ENCODE assay signal across 8 cellular contexts in the genomic region with DNA sequence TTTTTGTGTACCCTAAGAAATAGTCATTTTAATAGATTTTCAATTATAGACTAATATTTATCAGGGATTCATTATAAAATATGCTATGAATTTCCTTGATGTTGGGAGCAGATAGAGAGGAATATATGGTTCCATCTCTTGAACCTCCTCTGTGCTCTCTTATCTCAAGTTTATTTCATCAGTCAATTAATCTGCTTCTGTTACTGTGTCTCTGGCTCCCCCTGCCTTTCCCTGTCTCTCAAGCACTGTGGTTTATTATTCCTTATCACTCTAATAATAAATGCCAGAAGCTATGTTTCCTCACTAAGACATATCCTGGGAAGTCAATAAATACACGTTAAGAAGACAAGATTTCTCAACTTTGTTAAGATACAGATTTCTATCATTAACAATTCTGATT.
A peak's percentile ranks its signal among the peaks of the same experiment; 100 is the strongest.
DNase-seq lines count a peak whose midpoint lies in the region; ATAC-seq, FAIRE-seq and TF ChIP-seq lines count a peak whose summit lies in the region.
"Not testable (repeated sequence)": the region's sequence is repeated elsewhere in the genome, so short reads cannot be mapped to it uniquely, and the experiment has no call there.

No MANE protein-coding gene starts in this region.

- not testable (repeated sequence) for H3K4me1 ChIP-seq in H9 (ENCODE audit: insufficient read depth, low read length); HepG2 (ENCODE audit: insufficient read depth, low read length)

- not testable (repeated sequence) for H3K27me3 ChIP-seq in AG04450 (ENCODE audit: control insufficient read depth, insufficient read depth, low read length); H9 (ENCODE audit: insufficient read depth, low read length); HepG2 (ENCODE audit: control insufficient read depth in 1 of 2, insufficient read depth in 2 of 2, low read length in 2 of 2)

- DNase-seq in AG04450 (ENCODE audit: low read depth, low spot score) = not testable (repeated sequence)
- DNase-seq in H9 (peak; percentile 22), NCI-H1417 treated with DMSO at 0.1 percent for 48 hours (lab: John Stamatoyannopoulos, UW) (peak; percentile 32), SK-MEL-5 (ENCODE audit: low read depth, low spot score) (peak; percentile 29), MCF 10A (ENCODE audit: unreplicated experiment) (peak; percentile 48), fibroblast of pulmonary artery (ENCODE audit: low read depth) (peak; percentile 54), HepG2 (ENCODE audit: low spot score) (peak; percentile 34), putamen (ENCODE audit: low spot score) (peak; percentile 4)

- not testable (repeated sequence) for H4K20me1 ChIP-seq in H9 (ENCODE audit: control insufficient read depth, insufficient read depth, insufficient read length); HepG2 (ENCODE audit: insufficient read depth, low read length)

- ATAC-seq in HepG2 = peak; percentile 77

- not testable (repeated sequence) for H3K36me3 Mint-ChIP-seq in H9 (ENCODE audit: insufficient read depth in 1 of 3, low read depth in 3 of 3); MCF 10A (ENCODE audit: insufficient read depth, unreplicated experiment)

- H3K56ac ChIP-seq in H9 (ENCODE audit: insufficient read length, low read depth, low read length) = not testable (repeated sequence)

- not testable (repeated sequence) for H3K27ac Mint-ChIP-seq in H9; MCF 10A (ENCODE audit: low read depth, unreplicated experiment)

- not testable (repeated sequence) for H2BK120ac ChIP-seq in H9 (ENCODE audit: low read depth, low read length, poor library complexity, severe bottlenecking)

- not testable (repeated sequence) for TF ChIP-seq RAD21 in HepG2 (CRISPR knock-in tag; IDR thresholded peaks at IDR 0.05)

- not testable (repeated sequence) for H3T11ph ChIP-seq in H9 (ENCODE audit: low read length)

- not testable (repeated sequence) for H3K23me2 ChIP-seq in H9 (ENCODE audit: insufficient read length, low read depth, low read length, poor library complexity, severe bottlenecking)

- in situ Hi-C loops in SK-MEL-5 (cut with HindIII; ENCODE audit: low pct_unique_long_range_greater_than_20kb, low sequenced_read_pairs); HepG2 (cut with HindIII; ENCODE audit: extremely low pct_ligation_motif_present, low pct_unique_long_range_greater_than_20kb): not testable (repeated sequence)

- H2BK15ac ChIP-seq in H9 (ENCODE audit: low read depth, low read length) = not testable (repeated sequence)

- H3K79me1 ChIP-seq in H9 (ENCODE audit: insufficient read depth, low read depth, low read length, poor library complexity, severe bottlenecking) = not testable (repeated sequence)

- not testable (repeated sequence) for H3K18ac ChIP-seq in H9 (ENCODE audit: insufficient read length, low read depth, low read length)

- H3K4me2 ChIP-seq in H9 (ENCODE audit: insufficient read depth, insufficient read length, low read length); HepG2 (ENCODE audit: low read depth, low read length): not testable (repeated sequence)

- not testable (repeated sequence) for H3K4me3 Mint-ChIP-seq in H9; MCF 10A (ENCODE audit: unreplicated experiment)

- not testable (repeated sequence) for H3K9ac ChIP-seq in H9 (ENCODE audit: extremely low read depth, insufficient read length, low read length); HepG2 (ENCODE audit: insufficient read depth, low read depth, low read length)

- BruUV-seq in MCF 10A (replicated peaks; lab: Mats Ljungman, UMichigan); HepG2 (replicated peaks; lab: Mats Ljungman, UMichigan): not testable (repeated sequence)

- H3K79me2 ChIP-seq in H9 (ENCODE audit: insufficient read depth, low read length); HepG2 (ENCODE audit: insufficient read depth, low read length): not testable (repeated sequence)

- H3K9me3 Mint-ChIP-seq in H9; MCF 10A (ENCODE audit: unreplicated experiment): not testable (repeated sequence)

- intact Hi-C loops in MCF 10A (cut with micrococcal nuclease); HepG2 (cut with micrococcal nuclease; ENCODE audit: unreplicated experiment): not testable (repeated sequence)

- not testable (repeated sequence) for H3K9me3 ChIP-seq in AG04450 (ENCODE audit: control insufficient read depth, insufficient read depth, low read length); H9 (ENCODE audit: control insufficient read depth, low read depth, low read length); HepG2 (ENCODE audit: low read length)

- TF ChIP-seq POLR2A in HepG2 (IDR thresholded peaks at IDR 0.05; ENCODE audit: insufficient read depth in 1 of 2, low read depth in 2 of 2, low read length in 2 of 2) = not testable (repeated sequence)

- CTCF ChIA-PET in AG04450 (lab: Charles Lee); MCF 10A (lab: Yijun Ruan, JAX); HepG2 (lab: Yijun Ruan, JAX; ENCODE audit: low intra/inter-chr PET ratio, low total read pairs): not testable (repeated sequence)

- WGBS in H9 (ENCODE audit: extremely low coverage, insufficient read length, low lambda C conversion rate) = no CpG with 5 or more reads among the region's 1 CpG
- no CpG with 5 or more reads among the region's 1 CpG for WGBS in HepG2 (ENCODE audit: low lambda C conversion rate)

- not testable (repeated sequence) for H4K8ac ChIP-seq in H9 (replicated peaks; ENCODE audit: insufficient read length, low read depth, low read length)

- H2BK20ac ChIP-seq in H9 (ENCODE audit: low read depth, low read length, poor library complexity, severe bottlenecking) = not testable (repeated sequence)

- H3K4me1 Mint-ChIP-seq in H9; MCF 10A (ENCODE audit: insufficient read depth, unreplicated experiment): not testable (repeated sequence)

- H4K5ac ChIP-seq in H9 (ENCODE audit: insufficient read length, low read depth, low read length) = not testable (repeated sequence)

- not testable (repeated sequence) for H3K27me3 Mint-ChIP-seq in H9 (ENCODE audit: low read depth); MCF 10A (ENCODE audit: insufficient read depth, unreplicated experiment)

- peak; percentile 13; the same call in 1 of the 2 replicates for TF ChIP-seq CTCF in AG04450 (IDR thresholded peaks at IDR 0.05; ENCODE audit: low read depth, low read length)
- peak; percentile 53 for TF ChIP-seq CTCF in H9 (conservative IDR thresholded peaks at IDR 0.05)
- peak; percentile 19 for TF ChIP-seq CTCF in MCF 10A (IDR thresholded peaks at IDR 0.05; ENCODE audit: unreplicated experiment)
- TF ChIP-seq CTCF in fibroblast of pulmonary artery (IDR thresholded peaks at IDR 0.05; ENCODE audit: low read length, missing control alignments) = peak; percentile 24
- not testable (repeated sequence) for TF ChIP-seq CTCF in HepG2 (CRISPR knock-in tag; IDR thresholded peaks at IDR 0.05)

- not testable (repeated sequence) for H3K36me3 ChIP-seq in HepG2 (replicated peaks in 1 of 2; ENCODE audit: control insufficient read depth in 1 of 2, insufficient read depth in 2 of 2, low read length in 2 of 2)

- H2AK5ac ChIP-seq in H9 (ENCODE audit: insufficient read length, low read length) = not testable (repeated sequence)

- H4K91ac ChIP-seq in H9 (ENCODE audit: insufficient read length, low read depth, low read length) = not testable (repeated sequence)

- not testable (repeated sequence) for FAIRE-seq in HepG2 (lab: Jason Lieb, UNC)

- H3K27ac ChIP-seq in AG04450 (ENCODE audit: low read depth, low read length); H9 (ENCODE audit: insufficient read length, low read depth, low read length); HepG2 (ENCODE audit: extremely low read length, insufficient read depth, low read length): not testable (repeated sequence)

- not testable (repeated sequence) for H3K4ac ChIP-seq in H9 (ENCODE audit: low read depth, low read length)

- TF ChIP-seq EP300 in HepG2 (IDR thresholded peaks at IDR 0.05; ENCODE audit: low read depth in 2 of 2, low read length in 2 of 2); HepG2 (CRISPR knock-in tag; IDR thresholded peaks at IDR 0.05; ENCODE audit: borderline replicate concordance): not testable (repeated sequence)

- H3K4me3 ChIP-seq in AG04450 (ENCODE audit: low read depth, low read length); fibroblast of pulmonary artery (replicated peaks; ENCODE audit: low read depth, low read length); HepG2 (replicated peaks in 1 of 3; ENCODE audit: insufficient read depth in 1 of 3, low read depth in 2 of 3, low read length in 3 of 3): not testable (repeated sequence)

- H3K23ac ChIP-seq in H9 (ENCODE audit: insufficient read length, low read depth, low read length) = not testable (repeated sequence)

- H3K14ac ChIP-seq in H9 (ENCODE audit: insufficient read depth, low read length) = not testable (repeated sequence)

- not testable (repeated sequence) for H2AFZ ChIP-seq in H9 (ENCODE audit: low read length); HepG2 (ENCODE audit: low read length)

- not testable (repeated sequence) for H2BK12ac ChIP-seq in H9 (ENCODE audit: insufficient read length, low read depth, low read length)

- POLR2A ChIA-PET in AG04450 (lab: Yijun Ruan, JAX); MCF 10A (lab: Yijun Ruan, JAX); HepG2 (lab: Yijun Ruan, JAX): not testable (repeated sequence)

- H2BK5ac ChIP-seq in H9 (ENCODE audit: insufficient read length, low read length) = not testable (repeated sequence)

TF ChIP-seq in HepG2, 621 proteins besides CTCF, POLR2A, EP300 and RAD21:
- TF ChIP-seq MIXL1 (CRISPR knock-in tag; IDR thresholded peaks at IDR 0.05) = peak; percentile 82
- peak; percentile 67 for TF ChIP-seq STAG1 (CRISPR knock-in tag; IDR thresholded peaks at IDR 0.05)
TF ChIP-seq in HepG2: peak in this region for 2; not testable (repeated sequence) for 619.
